In the genomic region with DNA sequence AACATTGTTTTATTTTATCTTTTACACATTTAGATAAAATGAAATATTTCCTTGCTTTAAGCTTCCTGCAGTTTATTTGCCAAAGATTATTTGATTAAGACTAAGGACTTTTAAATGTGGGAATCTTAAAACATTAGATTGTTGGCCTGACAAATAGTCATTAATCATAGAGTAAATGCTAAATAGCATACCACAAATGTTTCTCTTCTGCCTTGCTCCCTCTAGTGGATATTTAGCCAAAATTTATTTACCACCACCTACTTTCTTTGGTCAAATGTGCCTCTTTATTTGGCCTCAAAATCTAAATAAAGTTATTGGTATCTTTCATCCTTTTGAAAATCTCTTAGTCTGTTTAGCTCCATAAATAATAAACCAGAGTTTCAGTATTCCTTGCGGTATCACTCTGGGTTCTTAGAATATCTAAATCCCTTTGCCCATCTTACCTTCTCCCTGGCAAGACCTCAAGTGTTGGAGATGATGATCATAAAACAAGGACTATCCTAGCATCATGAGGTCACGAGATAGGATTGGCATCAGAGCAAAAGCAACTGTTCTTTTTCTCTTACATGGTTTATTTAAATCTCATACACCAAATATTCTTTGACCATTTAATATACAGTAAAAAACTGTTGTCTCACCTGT, we compare ENCODE assay signal across 9 cellular contexts.
A peak's percentile ranks its signal among the peaks of the same experiment; 100 is the strongest.
DNase-seq lines count a peak whose midpoint lies in the region; ATAC-seq, FAIRE-seq and TF ChIP-seq lines count a peak whose summit lies in the region.
"Had no signal": no experiment of that assay in that cellular context is flagged by ENCODE, and none has a peak within 500 bp of the region (broad histone marks: within the 10 kb centered on the region; RNA-seq: fewer than 3 reads in every experiment).

No MANE protein-coding gene starts in this region.

- H3K27me3 ChIP-seq in Peyer's patch: no peaks in the 10 kb centered on the region

- peak; percentile 54 for DNase-seq in NCI-H510A treated with DMSO at 0.1 percent for 48 hours (lab: John Stamatoyannopoulos, UW)
- DNase-seq in NCI-H510A (lab: John Stamatoyannopoulos, UW): no peak
- peak; percentile 41 for DNase-seq in HTR-8/SVneo (ENCODE audit: insufficient read length, low spot score)
- DNase-seq in Peyer's patch: no peak
- DNase-seq in fibroblast of pulmonary artery (ENCODE audit: low read depth): peak; percentile 60
- DNase-seq in sciatic nerve (ENCODE audit: low spot score): no peak
- DNase-seq in posterior vena cava (ENCODE audit: low spot score): no peak
- no peak for DNase-seq in T-helper 2 cell treated with Interferon-gamma antibody and Interleukin-4, amounts not matched to agents 5 μg/mL and 100 μg/mL, for 36 hours (ENCODE audit: low spot score)

- ATAC-seq in sciatic nerve: peak; percentile 61

- H3K4me3 ChIP-seq in Peyer's patch: no peak overlapping the region
- H3K4me3 ChIP-seq in fibroblast of pulmonary artery (replicated peaks; ENCODE audit: low read depth, low read length): no peak overlapping the region

- TF ChIP-seq POLR2A in Peyer's patch (IDR thresholded peaks at IDR 0.05): no peak

- no peaks in the 10 kb centered on the region for H3K4me1 Mint-ChIP-seq in T-helper 2 cell treated with Interferon-gamma antibody and Interleukin-4, amounts not matched to agents 5 μg/mL and 100 μg/mL, for 36 hours (ENCODE audit: low read depth)

- H3K27ac ChIP-seq in Peyer's patch: no peak overlapping the region

- FAIRE-seq in HTR-8/SVneo (lab: Jason Lieb, UNC): no peak

- H3K36me3 ChIP-seq in Peyer's patch: peaks cover 0 to 26% (median 0%) of the 10 kb centered on the region in 3 donors

- no peak overlapping the region for H3K27ac Mint-ChIP-seq in T-helper 2 cell treated with Interferon-gamma antibody and Interleukin-4, amounts not matched to agents 5 μg/mL and 100 μg/mL, for 36 hours
- H3K27ac Mint-ChIP-seq: CD8-positive, alpha-beta memory T cell had no signal

- H3K27me3 Mint-ChIP-seq in T-helper 2 cell treated with Interferon-gamma antibody and Interleukin-4, amounts not matched to agents 5 μg/mL and 100 μg/mL, for 36 hours (ENCODE audit: low read depth): no peaks in the 10 kb centered on the region
- H3K27me3 Mint-ChIP-seq: CD8-positive, alpha-beta memory T cell had no signal

- no peaks in the 10 kb centered on the region for H3K4me1 ChIP-seq in Peyer's patch

- H3K4me3 Mint-ChIP-seq in T-helper 2 cell treated with Interferon-gamma antibody and Interleukin-4, amounts not matched to agents 5 μg/mL and 100 μg/mL, for 36 hours: no peak overlapping the region
- H3K4me3 Mint-ChIP-seq: CD8-positive, alpha-beta memory T cell had no signal

- no peaks in the 10 kb centered on the region for H3K36me3 Mint-ChIP-seq in T-helper 2 cell treated with Interferon-gamma antibody and Interleukin-4, amounts not matched to agents 5 μg/mL and 100 μg/mL, for 36 hours (ENCODE audit: low read depth)

- peak; percentile 10 to 58 (median 54) for TF ChIP-seq CTCF in Peyer's patch (IDR thresholded peaks at IDR 0.05)
- TF ChIP-seq CTCF in fibroblast of pulmonary artery (IDR thresholded peaks at IDR 0.05; ENCODE audit: low read length, missing control alignments): peak; percentile 65

- intact Hi-C loops in sciatic nerve (cut with DNase I) (no loop called here), posterior vena cava (cut with DNase I) (no loop called here)

- no peaks in the 10 kb centered on the region for H3K9me3 Mint-ChIP-seq in T-helper 2 cell treated with Interferon-gamma antibody and Interleukin-4, amounts not matched to agents 5 μg/mL and 100 μg/mL, for 36 hours
- H3K9me3 Mint-ChIP-seq: CD8-positive, alpha-beta memory T cell had no signal

- no peaks in the 10 kb centered on the region for H3K9me3 ChIP-seq in Peyer's patch

Comparison
In these comparisons a context has a peak if more than half of its experiments do, and no peak if none do; other contexts are left out.
1. DNase-seq: peak in NCI-H510A treated with DMSO at 0.1 percent for 48 hours (single experiment), HTR-8/SVneo (single experiment) and fibroblast of pulmonary artery (single experiment); none in NCI-H510A (single experiment), Peyer's patch (0 of 3), sciatic nerve (single experiment), posterior vena cava (single experiment) and T-helper 2 cell treated with Interferon-gamma antibody and Interleukin-4, amounts not matched to agents 5 μg/mL and 100 μg/mL, for 36 hours (single experiment).